ENCODE assay signal across 22 cellular contexts in the genomic region with DNA sequence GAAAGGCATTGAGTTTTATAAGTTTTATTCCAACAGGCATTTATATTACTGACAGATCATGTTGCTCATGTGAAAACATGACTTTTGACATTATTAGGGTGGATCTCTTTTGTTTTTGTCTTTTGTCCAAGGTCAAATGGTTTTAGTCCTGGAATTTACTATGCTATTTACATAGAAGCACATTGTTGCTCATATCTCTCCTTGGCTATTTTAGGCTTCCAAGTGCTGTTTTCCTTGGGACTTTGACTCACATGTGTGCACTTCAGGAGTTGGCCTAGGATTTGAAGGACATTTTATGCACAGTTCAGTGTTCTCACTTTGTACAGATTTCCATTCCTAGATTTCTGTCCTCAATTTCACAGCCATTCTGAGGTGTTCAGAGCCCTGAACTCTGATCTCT.
"Had no signal": no experiment of that assay in that cellular context is flagged by ENCODE, and none has a peak within 500 bp of the region (broad histone marks: within the 10 kb centered on the region; RNA-seq: fewer than 3 reads in every experiment).

No MANE protein-coding gene starts in this region.

- H3K4me2 ChIP-seq: PC-9 had no signal

- H2AFZ ChIP-seq: PC-9 had no signal

- FAIRE-seq: astrocyte, TTC549 had no signal

- DNase-seq: activated B cell treated with CpG ODN at 0.5 μM for 24 hours; activated CD4-positive, alpha-beta memory T cell treated with anti-CD3 and anti-CD28 coated beads for 36 hours; activated CD4-positive, alpha-beta T cell treated with anti-CD3 and anti-CD28 coated beads, Interleukin-2, amount 10 ng/mL, durations not matched to agents 7 days and 5 days; activated CD8-positive, alpha-beta memory T cell treated with anti-CD3 and anti-CD28 coated beads for 24 hours; activated effector memory CD4-positive, alpha-beta T cell treated with anti-CD3 and anti-CD28 coated beads, Interleukin-2, amount 50 U/mL, for 16 hours; activated naive CD4-positive, alpha-beta T cell treated with Interleukin-2 at 50 U/mL for 16 hours; activated T-cell treated with anti-CD3 and anti-CD28 coated beads, Interleukin-2, amount 50 U/mL, for 4 hours; amygdala; KG1; NCI-H1048; NCI-H146; NCI-H187 treated with DMSO at 0.1 percent for 48 hours; NCI-H2081 treated with DMSO at 0.1 percent for 48 hours; NCI-H446; NCI-H524; PC-9; T-cell; T-helper 2 cell; T1000 had no signal

- H3K27ac ChIP-seq: PC-9, SK-N-MC had no signal

- H3K4me3 ChIP-seq: PC-9, SK-N-MC had no signal

- ATAC-seq: activated T-cell treated with anti-CD3 and anti-CD28 coated beads, Interleukin-2, amount 50 U/mL, for 4 hours; T-cell had no signal
